8 cellular contexts compared by ENCODE assay signal in genomic region chr3:14175383-14176037, GRCh38. TPM values are rescaled to one million over a fixed set of nuclear protein-coding genes. Genes with fewer than 3 reads are reported as not detected.
DNase-seq lines count a peak whose midpoint lies in the region; ATAC-seq and TF ChIP-seq lines count a peak whose summit lies in the region.

No MANE protein-coding gene starts in this region.

- peak overlapping the region; percentile 28; the same call in 1 of the 2 replicates for H3K4me2 ChIP-seq in IMR-90 (ENCODE audit: low read depth, low read length)

- H4K20me1 ChIP-seq in IMR-90 (ENCODE audit: insufficient read depth, low read length) = peaks cover 7% of the 10 kb centered on the region; the same call in 1 of the 2 replicates

- dilution Hi-C loops in IMR-90 (cut with HindIII; ENCODE audit: low sequenced_read_pairs, unreplicated experiment) = no loop called here

- no peak overlapping the region for H4K91ac ChIP-seq in IMR-90 (ENCODE audit: insufficient read depth, low read depth, low read length)

- TF ChIP-seq RAD21 in IMR-90 (IDR thresholded peaks at IDR 0.05; ENCODE audit: low read length) = no peak

- peaks cover 17% of the 10 kb centered on the region for H3K36me3 ChIP-seq in IMR-90 (ENCODE audit: control insufficient read depth, insufficient read depth, low read length)

- H2AFZ ChIP-seq in IMR-90 (replicated peaks; ENCODE audit: low read length, poor library complexity) = no peak overlapping the region

- H3K23ac ChIP-seq in IMR-90 (ENCODE audit: low read depth, low read length) = 0 out of 2 replicates have a peak overlapping the region, but pooled peaks have one; percentile 14

- BruUV-seq in IMR-90 (replicated peaks; lab: Mats Ljungman, UMichigan) = no TSS peak

- peaks cover 19% of the 10 kb centered on the region for H3K36me3 Mint-ChIP-seq in memory B cell

- no peak overlapping the region for H4K5ac ChIP-seq in IMR-90 (ENCODE audit: low read depth, low read length)

- H2BK15ac ChIP-seq in IMR-90 (ENCODE audit: low read depth, low read length) = no peak overlapping the region

- H3K27ac Mint-ChIP-seq in memory B cell = peak overlapping the region; percentile 91

- POLR2A ChIA-PET in IMR-90 (lab: Charles Lee; ENCODE audit: unreplicated experiment) = no interaction called here

- no peaks in the 10 kb centered on the region for H3K9me3 Mint-ChIP-seq in memory B cell

- 83% methylated on average over 1 of the region's 3 CpGs; no CpG with 5 or more reads in 1 of the 2 experiments for WGBS in IMR-90 (ENCODE audit: extremely low coverage in 2 of 2, insufficient read length in 1 of 2), 2 experiments

- H4K8ac ChIP-seq in IMR-90 (ENCODE audit: low read depth in 2 of 2, low read length in 2 of 2) = no peak overlapping the region

- intact Hi-C loops in IMR-90 (cut with micrococcal nuclease) (loop anchor here (5.0 kb wide), 1 partner anchor 278 kb away; no protein-coding TSS in a partner anchor), left cardiac atrium (cut with DNase I) (loop anchor here (5.0 kb wide), 3 partner anchors 43 to 518 kb away; partner anchors contain the start of gene TMEM43 (in 1 of the 2))

- CTCF ChIA-PET in IMR-90 (lab: Yijun Ruan, JAX) = no interaction called here

- H2BK120ac ChIP-seq in IMR-90 (ENCODE audit: low read depth, low read length) = no peak overlapping the region

- H3K14ac ChIP-seq in IMR-90 (replicated peaks; ENCODE audit: low read depth, low read length) = no peak overlapping the region

- no peak overlapping the region for H2BK5ac ChIP-seq in IMR-90 (ENCODE audit: low read depth, low read length, poor library complexity, severe bottlenecking)

- no peak overlapping the region for H3K4me3 ChIP-seq in IMR-90 (ENCODE audit: insufficient read depth, low read depth, low read length)

- ATAC-seq in IMR-90 (ENCODE audit: low read depth) (no peak), memory B cell (ENCODE audit: low read depth) (peak; percentile 22), left cardiac atrium (no peak), GM19035 (IDR thresholded peaks at IDR 0.05; ENCODE audit: unreplicated experiment) (no peak)

- H3K4me3 Mint-ChIP-seq in memory B cell = peak overlapping the region; percentile 74

- no peak for TF ChIP-seq CTCF in IMR-90 (conservative IDR thresholded peaks at IDR 0.05; ENCODE audit: low read depth, low read length)

- DNase-seq in EL = peak; percentile 48
- DNase-seq in IMR-90 = peak; percentile 25
- peak; percentile 20 to 35 for DNase-seq in activated CD4-positive, alpha-beta T cell treated with anti-CD3 and anti-CD28 coated beads, Interleukin-2, amount 50 U/mL, for 48 hours
- peak in 1 of 2 donors; percentile 21 for DNase-seq in memory B cell (ENCODE audit: low spot score in 2 of 2)
- no peak for DNase-seq in NCI-H774 (lab: John Stamatoyannopoulos, UW)
- DNase-seq in left cardiac atrium = no peak
- no peak for DNase-seq in cerebellar nuclear complex (lab: John Stamatoyannopoulos, UW)

- no peak overlapping the region for H2AK5ac ChIP-seq in IMR-90 (ENCODE audit: low read depth, low read length)

- H2AK9ac ChIP-seq in IMR-90 (replicated peaks; ENCODE audit: low read depth, low read length, poor library complexity) = no peak overlapping the region

- peaks cover 48% of the 10 kb centered on the region for H3K4me1 Mint-ChIP-seq in memory B cell

- in situ Hi-C loops in IMR-90 (cut with MboI; ENCODE audit: low sequenced_read_pairs) = no loop called here

- H3K27ac ChIP-seq in IMR-90 (ENCODE audit: insufficient read depth, low read length) = no peak overlapping the region

- peaks cover 35 to 53% of the 10 kb centered on the region in 2 experiments for H3K79me1 ChIP-seq in IMR-90 (ENCODE audit: low read depth in 1 of 2, low read length in 2 of 2)

- H3K9me3 ChIP-seq in IMR-90 (ENCODE audit: control insufficient read depth, insufficient read depth, low read length) = no peaks in the 10 kb centered on the region

- H3K9ac ChIP-seq in IMR-90 (ENCODE audit: low read depth, low read length) = no peak overlapping the region

- no peak overlapping the region for H3K4ac ChIP-seq in IMR-90 (ENCODE audit: low read depth, low read length)

- no peaks in the 10 kb centered on the region for H3K27me3 Mint-ChIP-seq in memory B cell

- peaks cover 7% of the 10 kb centered on the region for H3K4me1 ChIP-seq in IMR-90 (ENCODE audit: control insufficient read depth, insufficient read depth, low read length)

- no peak for TF ChIP-seq POLR2A in IMR-90 (IDR thresholded peaks at IDR 0.05; ENCODE audit: low read depth, low read length)

- no peak overlapping the region for H3K56ac ChIP-seq in IMR-90 (ENCODE audit: extremely low read depth, insufficient read depth, low read length)

- H3K18ac ChIP-seq in IMR-90 (ENCODE audit: low read depth, low read length) = no peak overlapping the region

- no peaks in the 10 kb centered on the region for H3K27me3 ChIP-seq in IMR-90 (ENCODE audit: control insufficient read depth, insufficient read depth, low read length)

- H2BK20ac ChIP-seq in IMR-90 (ENCODE audit: low read depth, low read length) = no peak overlapping the region

- no peaks in the 10 kb centered on the region; the same call in 1 of the 2 replicates for H3K9me1 ChIP-seq in IMR-90 (ENCODE audit: insufficient read depth, low read length)

TF ChIP-seq in IMR-90, 13 proteins besides CTCF, POLR2A, EP300 and RAD21:
- TF ChIP-seq MAFK (IDR thresholded peaks at IDR 0.05; ENCODE audit: low read depth, low read length) = no peak
- no peak for TF ChIP-seq ELK1 (IDR thresholded peaks at IDR 0.05; ENCODE audit: borderline replicate concordance, low read depth, low read length)
- TF ChIP-seq MXI1 (IDR thresholded peaks at IDR 0.05; ENCODE audit: borderline replicate concordance, low read depth, low read length) = no peak

RNA-seq across cellular contexts. Expression of gene XPC, which starts 2.9 kb away (rescaled TPM):
- total RNA-seq in IMR-90 (2012; rRNA removed) (40.5 and 48.8 TPM in 2 replicates), left cardiac atrium (10 to 100 TPM; 10.6 to 15.0 TPM)
- 27.6 and 30.9 TPM in 2 replicates for polyA plus RNA-seq in IMR-90 (2012; rRNA removed)
- polyA plus RNA-seq in IMR-90 (2012; cell fraction: cytosol; rRNA removed) = 17.6 and 18.4 TPM in 2 replicates
- 62.0 and 94.0 TPM in 2 replicates for polyA plus RNA-seq in IMR-90 (2012; cell fraction: nucleus; rRNA removed; ENCODE audit: low replicate concordance)

RNA-seq across cellular contexts. Expression of gene LSM3, which starts 3.1 kb away (rescaled TPM):
- 3.4 and 14.2 TPM in 2 replicates for total RNA-seq in IMR-90 (2012; rRNA removed)
- polyA plus RNA-seq in IMR-90 (2012; rRNA removed) = 10.0 and 11.5 TPM in 2 replicates
- polyA plus RNA-seq in IMR-90 (2012; cell fraction: cytosol; rRNA removed) = 0.87 and 1.00 TPM in 2 replicates
- polyA plus RNA-seq in IMR-90 (2012; cell fraction: nucleus; rRNA removed; ENCODE audit: low replicate concordance) = 0.20 and 1.8 TPM in 2 replicates
- 10 to 100 TPM; 15.8 to 17.5 TPM for total RNA-seq in left cardiac atrium

RNA-seq across cellular contexts. Expression of gene TMEM43, which starts 50.7 kb away (rescaled TPM):
- 103 and 114 TPM in 2 replicates for total RNA-seq in IMR-90 (2012; rRNA removed)
- 107 and 109 TPM in 2 replicates for polyA plus RNA-seq in IMR-90 (2012; rRNA removed)
- polyA plus RNA-seq in IMR-90 (2012; cell fraction: cytosol; rRNA removed) = 73.8 and 86.4 TPM in 2 replicates
- 97.1 and 98.5 TPM in 2 replicates for polyA plus RNA-seq in IMR-90 (2012; cell fraction: nucleus; rRNA removed; ENCODE audit: low replicate concordance)
- total RNA-seq in left cardiac atrium = 10 to 100 TPM; 50.1 to 95.3 TPM

RNA-seq across cellular contexts. Expression of gene CHCHD4, which starts 50.8 kb away (rescaled TPM):
- 9.0 and 12.2 TPM in 2 replicates for total RNA-seq in IMR-90 (2012; rRNA removed)
- polyA plus RNA-seq in IMR-90 (2012; rRNA removed) = 7.4 and 9.8 TPM in 2 replicates
- polyA plus RNA-seq in IMR-90 (2012; cell fraction: cytosol; rRNA removed) = 4.6 and 4.8 TPM in 2 replicates
- 1.3 and 5.0 TPM in 2 replicates for polyA plus RNA-seq in IMR-90 (2012; cell fraction: nucleus; rRNA removed; ENCODE audit: low replicate concordance)
- total RNA-seq in left cardiac atrium = 10 to 100 TPM; 21.8 to 25.9 TPM

Comparison
In these comparisons a context has a peak if more than half of its experiments do, and no peak if none do; other contexts are left out.
1. DNase-seq: peak in EL (single experiment), IMR-90 (single experiment) and activated CD4-positive, alpha-beta T cell treated with anti-CD3 and anti-CD28 coated beads, Interleukin-2, amount 50 U/mL, for 48 hours (2 of 2); none in NCI-H774 (single experiment), left cardiac atrium (single experiment) and cerebellar nuclear complex (0 of 2).